8 cellular contexts compared by ENCODE assay signal in the genomic region with DNA sequence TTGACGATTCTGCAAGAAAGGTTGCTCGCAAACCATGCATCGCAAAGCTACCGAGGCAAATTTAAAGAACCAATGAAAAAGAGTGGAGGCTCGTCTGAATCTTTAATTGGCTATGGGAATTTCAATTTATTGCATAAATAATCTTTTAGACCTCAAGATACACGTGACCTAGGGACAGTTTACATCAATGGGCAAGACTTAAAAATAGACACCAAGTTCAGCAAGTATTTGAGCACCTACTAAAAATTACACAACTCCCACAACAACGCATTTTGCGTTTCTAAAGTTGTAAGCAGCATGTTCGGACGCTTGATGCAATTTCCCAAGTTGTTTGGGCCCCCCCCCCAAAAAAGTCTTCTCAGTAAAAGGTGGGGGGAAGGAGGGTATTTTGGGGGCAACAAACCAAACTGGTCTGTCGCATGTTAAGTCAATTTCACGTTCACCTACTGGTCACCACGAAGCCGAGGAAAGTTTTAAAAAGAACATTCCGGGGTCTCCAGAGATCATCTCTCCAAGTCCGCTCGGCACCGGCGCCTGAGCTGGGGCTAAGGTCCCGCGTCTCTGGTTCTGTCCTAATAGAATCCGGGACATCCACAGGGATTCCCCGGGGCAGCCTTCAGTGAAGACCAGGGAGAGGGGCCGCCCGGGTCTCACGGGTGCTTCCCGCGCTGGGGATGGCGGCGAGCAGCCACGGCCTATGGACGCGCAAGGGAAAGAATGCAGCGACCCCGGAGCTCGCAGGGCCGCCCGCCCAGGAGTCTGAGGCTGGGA. TPM values are rescaled to one million over a fixed set of nuclear protein-coding genes. Genes with fewer than 3 reads are reported as not detected.
DNase-seq lines count a peak whose midpoint lies in the region; ATAC-seq and TF ChIP-seq lines count a peak whose summit lies in the region.

No MANE protein-coding gene starts in this region.

- no peak for TF ChIP-seq POLR2A in gastroesophageal sphincter (IDR thresholded peaks at IDR 0.05)

- peaks cover 58% of the 10 kb centered on the region for H3K4me1 ChIP-seq in KMS-11 (ENCODE audit: low read depth, poor library complexity, severe bottlenecking)
- peaks cover 0 to 81% (median 17%) of the 10 kb centered on the region in 3 donors for H3K4me1 ChIP-seq in gastroesophageal sphincter

- TF ChIP-seq CTCF in KMS-11 (conservative IDR thresholded peaks at IDR 0.05; ENCODE audit: low read depth, low read length) (no peak), gastroesophageal sphincter (IDR thresholded peaks at IDR 0.05) (peak in 1 of 4 experiments; percentile 2)

- H3K36me3 Mint-ChIP-seq in activated CD8-positive, alpha-beta T cell treated with anti-CD3 and anti-CD28 coated beads, Interleukin-2, amount 10 ng/mL, durations not matched to agents 7 days and 5 days (ENCODE audit: low read depth) = peaks cover 83% of the 10 kb centered on the region

- CTCF ChIA-PET in activated CD8-positive, alpha-beta T cell treated with anti-CD3 and anti-CD28 coated beads, Interleukin-2, amount 10 ng/mL, durations not matched to agents 7 days and 5 days (lab: Charles Lee) = interaction anchor here (0.6 to 9.5 kb wide), 12 partner anchors 9 to 390 kb away, joined by 3 to 100 read pairs (median 4); partner anchors contain the start of gene RRBP1

- no peak for TF ChIP-seq EP300 in gastroesophageal sphincter (IDR thresholded peaks at IDR 0.05)

- no peaks in the 10 kb centered on the region for H3K27me3 Mint-ChIP-seq in activated CD8-positive, alpha-beta T cell treated with anti-CD3 and anti-CD28 coated beads, Interleukin-2, amount 10 ng/mL, durations not matched to agents 7 days and 5 days (ENCODE audit: low read depth)

- DNase-seq in AG08395 (ENCODE audit: low spot score) (peak; percentile 11), pons (ENCODE audit: low spot score) (peak; percentile 29), NCI-H1048 (lab: John Stamatoyannopoulos, UW) (no peak)
- DNase-seq in activated CD8-positive, alpha-beta T cell treated with anti-CD3 and anti-CD28 coated beads, Interleukin-2, amount 10 ng/mL, durations not matched to agents 7 days and 5 days = peak; percentile 36

- no peaks in the 10 kb centered on the region for H3K9me3 Mint-ChIP-seq in activated CD8-positive, alpha-beta T cell treated with anti-CD3 and anti-CD28 coated beads, Interleukin-2, amount 10 ng/mL, durations not matched to agents 7 days and 5 days (ENCODE audit: insufficient read depth)

- H3K27me3 ChIP-seq in KMS-11 (ENCODE audit: insufficient read depth, low read depth) (no peaks in the 10 kb centered on the region), gastroesophageal sphincter (no peaks in the 10 kb centered on the region)

- H3K4me2 ChIP-seq in KMS-11 = peak overlapping the region; percentile 77

- H3K4me3 Mint-ChIP-seq in activated CD8-positive, alpha-beta T cell treated with anti-CD3 and anti-CD28 coated beads, Interleukin-2, amount 10 ng/mL, durations not matched to agents 7 days and 5 days = peak overlapping the region; percentile 99

- POLR2A ChIA-PET in activated CD8-positive, alpha-beta T cell treated with anti-CD3 and anti-CD28 coated beads, Interleukin-2, amount 10 ng/mL, durations not matched to agents 7 days and 5 days (lab: Charles Lee) = interaction anchor here (0.7 to 7.2 kb wide), 11 partner anchors 11 to 539 kb away, joined by 3 to 62 read pairs (median 4); partner anchors contain the start of genes BFSP1, KAT14, PET117 and ZNF133

- no peaks in the 10 kb centered on the region for H3K36me3 ChIP-seq in KMS-11 (ENCODE audit: insufficient read depth)
- H3K36me3 ChIP-seq in gastroesophageal sphincter = no peaks in the 10 kb centered on the region

- no peaks in the 10 kb centered on the region for H3K9me3 ChIP-seq in gastroesophageal sphincter

- peak overlapping the region; percentile 97 for H3K27ac ChIP-seq in KMS-11
- H3K27ac ChIP-seq in gastroesophageal sphincter = peak overlapping the region; percentile 87 to 98 (median 95)

- H4K20me1 ChIP-seq in KMS-11 (ENCODE audit: insufficient read depth) = peaks cover 46% of the 10 kb centered on the region

- peak overlapping the region; percentile 99 for H3K9ac ChIP-seq in KMS-11

- peaks cover 51% of the 10 kb centered on the region for H3K4me1 Mint-ChIP-seq in activated CD8-positive, alpha-beta T cell treated with anti-CD3 and anti-CD28 coated beads, Interleukin-2, amount 10 ng/mL, durations not matched to agents 7 days and 5 days (ENCODE audit: low read depth)

- peak overlapping the region; percentile 10; the same call in 1 of the 2 replicates for H2AFZ ChIP-seq in KMS-11 (ENCODE audit: low read depth)

- WGBS in gastroesophageal sphincter (ENCODE audit: low coverage in 1 of 2), 2 donors = 0 to 1% methylated on average over 6 to 12 of the region's 38 CpGs

- H3K4me3 ChIP-seq in KMS-11 (IDR thresholded peaks at IDR 0.05; ENCODE audit: insufficient read depth, low read depth, low read length) (no peak overlapping the region), gastroesophageal sphincter (peak overlapping the region; percentile 71 to 84)

- ATAC-seq in GM19035 (IDR thresholded peaks at IDR 0.05; ENCODE audit: unreplicated experiment) (peak; percentile 1), gastroesophageal sphincter (peak; percentile 3), HG03521 (IDR thresholded peaks at IDR 0.05; ENCODE audit: unreplicated experiment) (no peak)
- no peak for ATAC-seq in activated CD8-positive, alpha-beta T cell treated with anti-CD3 and anti-CD28 coated beads, Interleukin-2, amount 10 ng/mL, durations not matched to agents 7 days and 5 days

- peak overlapping the region; percentile 99 for H3K27ac Mint-ChIP-seq in activated CD8-positive, alpha-beta T cell treated with anti-CD3 and anti-CD28 coated beads, Interleukin-2, amount 10 ng/mL, durations not matched to agents 7 days and 5 days

- peaks cover 95% of the 10 kb centered on the region for H3K79me2 ChIP-seq in KMS-11 (ENCODE audit: insufficient read depth, low read depth)

RNA-seq across cellular contexts. Expression of gene SNX5, which starts 0.8 kb away (rescaled TPM):
- 100 to 1,000 TPM; 168 to 177 TPM for total RNA-seq in activated CD8-positive, alpha-beta T cell treated with anti-CD3 and anti-CD28 coated beads, Interleukin-2, amount 10 ng/mL, durations not matched to agents 7 days and 5 days
- 10 to 100 TPM; 47.5 to 90.9 (median 70.2) TPM for total RNA-seq in gastroesophageal sphincter

RNA-seq across cellular contexts. Expression of gene MGME1, which starts 1.0 kb away (rescaled TPM):
- 10 to 100 TPM; 39.4 to 46.9 TPM for total RNA-seq in activated CD8-positive, alpha-beta T cell treated with anti-CD3 and anti-CD28 coated beads, Interleukin-2, amount 10 ng/mL, durations not matched to agents 7 days and 5 days
- total RNA-seq in gastroesophageal sphincter = 10 to 100 TPM in 2 of 4 donors, 1 to 10 TPM in 2; 6.3 to 13.5 (median 9.9) TPM

Comparison
In these comparisons a context has a peak if more than half of its experiments do, and no peak if none do; other contexts are left out.
1. ATAC-seq: peak in GM19035 (single experiment) and gastroesophageal sphincter (single experiment); none in activated CD8-positive, alpha-beta T cell treated with anti-CD3 and anti-CD28 coated beads, Interleukin-2, amount 10 ng/mL, durations not matched to agents 7 days and 5 days (single experiment) and HG03521 (single experiment).